ENCODE assay signal across 8 cellular contexts in genomic region chr11:75031771-75032549, GRCh38. TPM values are rescaled to one million over a fixed set of nuclear protein-coding genes. Genes with fewer than 3 reads are reported as not detected.
DNase-seq lines count a peak whose midpoint lies in the region; TF ChIP-seq lines count a peak whose summit lies in the region.

No MANE protein-coding gene starts in this region.

- POLR2A ChIA-PET in Caco-2 (lab: Charles Lee), result no interaction called here

- H3K27ac ChIP-seq in SJSA1 (no peak overlapping the region), prostate gland (no peak overlapping the region)

- H3K27me3 Mint-ChIP-seq in Caco-2 (ENCODE audit: insufficient read depth, unreplicated experiment), result peaks cover 9% of the 10 kb centered on the region
- peaks cover 4% of the 10 kb centered on the region for H3K27me3 Mint-ChIP-seq in activated naive CD4-positive, alpha-beta T cell treated with anti-CD3 and anti-CD28 coated beads, Interleukin-2, amount 10 ng/mL, durations not matched to agents 7 days and 5 days
- H3K27me3 Mint-ChIP-seq in glutamatergic neuron (ENCODE audit: unreplicated experiment), result no peaks in the 10 kb centered on the region

- H3K36me3 ChIP-seq in Caco-2 (ENCODE audit: control insufficient read depth, insufficient read depth, low read length) (no peaks in the 10 kb centered on the region), SJSA1 (no peaks in the 10 kb centered on the region), prostate gland (no peaks in the 10 kb centered on the region)

- TF ChIP-seq CTCF in Caco-2 (IDR thresholded peaks at IDR 0.05; ENCODE audit: insufficient read depth in 1 of 2, low read depth in 1 of 2, low read length in 1 of 2, severe bottlenecking in 1 of 2, unreplicated experiment in 1 of 2) (peak; percentile 97 to 98), glutamatergic neuron (IDR thresholded peaks at IDR 0.05; ENCODE audit: partially characterized antibody, unreplicated experiment) (peak; percentile 77), prostate gland (IDR thresholded peaks at IDR 0.05) (peak; percentile 29 to 73 (median 72))

- DNase-seq in Caco-2 (peak; percentile 90 to 92), HT-29 (ENCODE audit: low spot score) (peak; percentile 89), SJSA1 (ENCODE audit: low read depth in 1 of 2, low spot score in 2 of 2) (peak; percentile 9 to 52), glutamatergic neuron (peak; percentile 90), prostate gland (ENCODE audit: low spot score) (peak; percentile 55), NCI-H2107 treated with DMSO at 0.1 percent for 48 hours (lab: John Stamatoyannopoulos, UW; ENCODE audit: unreplicated experiment) (no peak), NCI-H128 (lab: John Stamatoyannopoulos, UW; ENCODE audit: unreplicated experiment) (no peak)
- peak; percentile 78 for DNase-seq in activated naive CD4-positive, alpha-beta T cell treated with anti-CD3 and anti-CD28 coated beads, Interleukin-2, amount 10 ng/mL, durations not matched to agents 7 days and 5 days

- H3K36me3 Mint-ChIP-seq in Caco-2 (ENCODE audit: insufficient read depth, unreplicated experiment) (no peaks in the 10 kb centered on the region), glutamatergic neuron (ENCODE audit: unreplicated experiment) (no peaks in the 10 kb centered on the region)
- H3K36me3 Mint-ChIP-seq in activated naive CD4-positive, alpha-beta T cell treated with anti-CD3 and anti-CD28 coated beads, Interleukin-2, amount 10 ng/mL, durations not matched to agents 7 days and 5 days, result no peaks in the 10 kb centered on the region

- no peak for TF ChIP-seq POLR2A in prostate gland (IDR thresholded peaks at IDR 0.05)

- H3K4me1 ChIP-seq in Caco-2, result no peaks in the 10 kb centered on the region
- peaks cover 6% of the 10 kb centered on the region for H3K4me1 ChIP-seq in SJSA1 (replicated peaks)
- no peaks in the 10 kb centered on the region for H3K4me1 ChIP-seq in prostate gland (replicated peaks)

- BruUV-seq in Caco-2 (replicated peaks; lab: Mats Ljungman, UMichigan), result no TSS peak

- no peak overlapping the region for H3K4me3 Mint-ChIP-seq in Caco-2 (ENCODE audit: unreplicated experiment)
- no peak overlapping the region for H3K4me3 Mint-ChIP-seq in activated naive CD4-positive, alpha-beta T cell treated with anti-CD3 and anti-CD28 coated beads, Interleukin-2, amount 10 ng/mL, durations not matched to agents 7 days and 5 days
- H3K4me3 Mint-ChIP-seq in glutamatergic neuron (ENCODE audit: unreplicated experiment), result no peak overlapping the region

- CTCF ChIA-PET in Caco-2 (lab: Charles Lee), result interaction anchor here (1.0 to 2.1 kb wide), 6 partner anchors 9 to 217 kb away, joined by 3 to 15 read pairs (median 6); no protein-coding TSS in a partner anchor
- CTCF ChIA-PET in activated naive CD4-positive, alpha-beta T cell treated with anti-CD3 and anti-CD28 coated beads, Interleukin-2, amount 10 ng/mL, durations not matched to agents 7 days and 5 days (lab: Charles Lee), result interaction anchor here (0.8 to 3.4 kb wide), 9 partner anchors 10 to 241 kb away, joined by 3 to 36 read pairs (median 6); partner anchors contain the start of gene NEU3

- no peak overlapping the region for H3K4me3 ChIP-seq in Caco-2 (ENCODE audit: low read depth, low read length)
- no peak overlapping the region for H3K4me3 ChIP-seq in SJSA1
- H3K4me3 ChIP-seq in prostate gland, result no peak overlapping the region

- H3K4me1 Mint-ChIP-seq in Caco-2 (ENCODE audit: low read depth, unreplicated experiment), result no peaks in the 10 kb centered on the region
- peaks cover 6% of the 10 kb centered on the region for H3K4me1 Mint-ChIP-seq in activated naive CD4-positive, alpha-beta T cell treated with anti-CD3 and anti-CD28 coated beads, Interleukin-2, amount 10 ng/mL, durations not matched to agents 7 days and 5 days
- no peaks in the 10 kb centered on the region for H3K4me1 Mint-ChIP-seq in glutamatergic neuron (ENCODE audit: low read depth, unreplicated experiment)

- no peak overlapping the region for H3K27ac Mint-ChIP-seq in Caco-2 (ENCODE audit: unreplicated experiment)
- peak overlapping the region; percentile 43 for H3K27ac Mint-ChIP-seq in activated naive CD4-positive, alpha-beta T cell treated with anti-CD3 and anti-CD28 coated beads, Interleukin-2, amount 10 ng/mL, durations not matched to agents 7 days and 5 days
- H3K27ac Mint-ChIP-seq in glutamatergic neuron (ENCODE audit: unreplicated experiment), result no peak overlapping the region

- H3K9me3 Mint-ChIP-seq in Caco-2 (ENCODE audit: unreplicated experiment) (no peaks in the 10 kb centered on the region), glutamatergic neuron (ENCODE audit: unreplicated experiment) (no peaks in the 10 kb centered on the region)
- H3K9me3 Mint-ChIP-seq in activated naive CD4-positive, alpha-beta T cell treated with anti-CD3 and anti-CD28 coated beads, Interleukin-2, amount 10 ng/mL, durations not matched to agents 7 days and 5 days, result no peaks in the 10 kb centered on the region

- intact Hi-C loops in Caco-2 (cut with micrococcal nuclease; ENCODE audit: unreplicated experiment) (loop anchor here (1.0 kb wide), 1 partner anchor 103 kb away; no protein-coding TSS in a partner anchor), prostate gland (cut with DNase I) (loop anchor here (2.0 kb wide), 1 partner anchor 103 kb away; no protein-coding TSS in a partner anchor)

- H3K27me3 ChIP-seq in Caco-2 (replicated peaks; ENCODE audit: control insufficient read depth, insufficient read depth, low read length), result no peaks in the 10 kb centered on the region
- no peaks in the 10 kb centered on the region for H3K27me3 ChIP-seq in SJSA1 (replicated peaks)
- no peaks in the 10 kb centered on the region for H3K27me3 ChIP-seq in prostate gland (replicated peaks; ENCODE audit: insufficient read depth)

- WGBS in prostate gland, result 55% methylated on average over 8 of the region's 8 CpGs

- no peaks in the 10 kb centered on the region for H3K9me3 ChIP-seq in Caco-2
- H3K9me3 ChIP-seq in SJSA1 (replicated peaks), result no peaks in the 10 kb centered on the region
- H3K9me3 ChIP-seq in prostate gland, result no peaks in the 10 kb centered on the region

RNA-seq across cellular contexts. Expression of gene NEU3, which starts 43.2 kb away (rescaled TPM):
- total RNA-seq in Caco-2 (2022) (19.3 and 21.8 TPM in 2 replicates), glutamatergic neuron (ENCODE audit: unreplicated experiment) (6.6 TPM), prostate gland (10 to 100 TPM; 19.4 to 26.2 TPM)
- 33.9 and 43.5 TPM in 2 replicates for total RNA-seq in HT-29 (2014; rRNA removed; shearing (Covaris generic))
- total RNA-seq in SJSA1 (2014; rRNA removed; shearing (Covaris generic)), result 3.2 and 5.7 TPM in 2 replicates

Comparison
In these comparisons a context has a peak if more than half of its experiments do, and no peak if none do; other contexts are left out.
1. DNase-seq: peak in Caco-2 (2 of 2), HT-29 (single experiment), SJSA1 (2 of 2), activated naive CD4-positive, alpha-beta T cell treated with anti-CD3 and anti-CD28 coated beads, Interleukin-2, amount 10 ng/mL, durations not matched to agents 7 days and 5 days (single experiment), glutamatergic neuron (single experiment) and prostate gland (single experiment); none in NCI-H2107 treated with DMSO at 0.1 percent for 48 hours (single experiment) and NCI-H128 (single experiment).
2. Peak in every context shown above with its lines, with median percentiles within 50 percentile points of each other: CTCF ChIP-seq.